Comparison of ENCODE assay signal across 9 cellular contexts in genomic region chr2:109896212-109896611, GRCh38. TPM values are rescaled to one million over a fixed set of nuclear protein-coding genes. Genes with fewer than 3 reads are reported as not detected.
A peak's percentile ranks its signal among the peaks of the same experiment; 100 is the strongest.
DNase-seq lines count a peak whose midpoint lies in the region; ATAC-seq lines count a peak whose summit lies in the region.
"Not testable (repeated sequence)": the region's sequence is repeated elsewhere in the genome, so short reads cannot be mapped to it uniquely, and the experiment has no call there.
"Had no signal": no experiment of that assay in that cellular context is flagged by ENCODE, and none has a peak within 500 bp of the region (broad histone marks: within the 10 kb centered on the region; RNA-seq: fewer than 3 reads in every experiment).

No MANE protein-coding gene starts in this region.

- H3K27me3 Mint-ChIP-seq in natural killer cell treated with Interleukin-12 subunit alpha and Interleukin-12 subunit beta and Interleukin-15 and Interleukin-18, amount 100 ng/mL, for 72 hours = not testable (repeated sequence)

- not testable (repeated sequence) for H3K4me1 Mint-ChIP-seq in natural killer cell treated with Interleukin-12 subunit alpha and Interleukin-12 subunit beta and Interleukin-15 and Interleukin-18, amount 100 ng/mL, for 72 hours (ENCODE audit: low read depth in 2 of 2)

- DNase-seq in activated naive CD4-positive, alpha-beta T cell treated with anti-CD3 and anti-CD28 coated beads, Interleukin-2, amount 50 U/mL, for 72 hours (ENCODE audit: low spot score in 2 of 2); natural killer cell treated with Interleukin-12 subunit alpha and Interleukin-12 subunit beta and Interleukin-15 and Interleukin-18, amount 100 ng/mL, for 72 hours (ENCODE audit: low spot score): not testable (repeated sequence)

- not testable (repeated sequence) for H3K4me3 Mint-ChIP-seq in natural killer cell treated with Interleukin-12 subunit alpha and Interleukin-12 subunit beta and Interleukin-15 and Interleukin-18, amount 100 ng/mL, for 72 hours

- not testable (repeated sequence) for H3K9me3 Mint-ChIP-seq in activated naive CD4-positive, alpha-beta T cell treated with anti-CD3 and anti-CD28 coated beads, Interleukin-2, amount 50 U/mL, for 72 hours; natural killer cell treated with Interleukin-12 subunit alpha and Interleukin-12 subunit beta and Interleukin-15 and Interleukin-18, amount 100 ng/mL, for 72 hours

- H3K36me3 Mint-ChIP-seq in activated naive CD4-positive, alpha-beta T cell treated with anti-CD3 and anti-CD28 coated beads, Interleukin-2, amount 50 U/mL, for 72 hours; natural killer cell treated with Interleukin-12 subunit alpha and Interleukin-12 subunit beta and Interleukin-15 and Interleukin-18, amount 100 ng/mL, for 72 hours: not testable (repeated sequence)

- ATAC-seq in GM18498 (IDR thresholded peaks at IDR 0.05; ENCODE audit: unreplicated experiment) (peak; percentile 99), GM19043 (IDR thresholded peaks at IDR 0.05; ENCODE audit: low read depth, unreplicated experiment) (peak; percentile 97), GM21526 (IDR thresholded peaks at IDR 0.05; ENCODE audit: low FRiP score, unreplicated experiment) (peak; percentile 96), HG02798 (IDR thresholded peaks at IDR 0.05; ENCODE audit: poor library complexity, unreplicated experiment) (peak; percentile 96), HG03108 (IDR thresholded peaks at IDR 0.05; ENCODE audit: unreplicated experiment) (peak; percentile 97), HG03571 (IDR thresholded peaks at IDR 0.05; ENCODE audit: unreplicated experiment) (peak; percentile 91)
- ATAC-seq in activated naive CD4-positive, alpha-beta T cell treated with anti-CD3 and anti-CD28 coated beads, Interleukin-2, amount 50 U/mL, for 72 hours = peak; percentile 97
- ATAC-seq in natural killer cell treated with Interleukin-12 subunit alpha and Interleukin-12 subunit beta and Interleukin-15 and Interleukin-18, amount 100 ng/mL, for 72 hours = peak; percentile 99

- H3K27ac Mint-ChIP-seq in activated naive CD4-positive, alpha-beta T cell treated with anti-CD3 and anti-CD28 coated beads, Interleukin-2, amount 50 U/mL, for 72 hours; natural killer cell treated with Interleukin-12 subunit alpha and Interleukin-12 subunit beta and Interleukin-15 and Interleukin-18, amount 100 ng/mL, for 72 hours: not testable (repeated sequence)

RNA-seq across cellular contexts. Expression of gene LIMS3, which starts 2.3 kb away (rescaled TPM):
- 1 to 10 TPM in 1 of 2 donors, under 1 TPM in 1; 0.57 to 1.1 TPM for total RNA-seq in activated naive CD4-positive, alpha-beta T cell treated with anti-CD3 and anti-CD28 coated beads, Interleukin-2, amount 50 U/mL, for 72 hours
- 1 to 10 TPM in 1 of 2 donors, under 1 TPM in 1; 0.43 to 1.0 TPM for total RNA-seq in natural killer cell treated with Interleukin-12 subunit alpha and Interleukin-12 subunit beta and Interleukin-15 and Interleukin-18, amount 100 ng/mL, for 72 hours
- total RNA-seq: activated CD4-positive, alpha-beta T cell treated with anti-CD3 and anti-CD28 coated beads, Interleukin-2, amount 10 ng/mL, durations not matched to agents 7 days and 5 days had no signal
